ENCODE assay signal across 16 cellular contexts in genomic region chr2:140621963-140622362, GRCh38.
"Had no signal": no experiment of that assay in that cellular context is flagged by ENCODE, and none has a peak within 500 bp of the region (broad histone marks: within the 10 kb centered on the region; RNA-seq: fewer than 3 reads in every experiment).

No MANE protein-coding gene starts in this region.

- H3K36me3 ChIP-seq: MG63 had no signal

- DNase-seq: Karpas-422, Kasumi-1, MG63, MM.1S, MV-4-11, NCI-H1048, NCI-H1092, NCI-H1694, NCI-H1694 treated with DMSO at 0.1 percent for 48 hours, NCI-H187, NCI-H187 treated with DMSO at 0.1 percent for 48 hours, NCI-H2107, NCI-H2171, NCI-H2227 treated with DMSO at 0.1 percent for 48 hours, NCI-H226, NCI-H446 had no signal

- H3K9me3 ChIP-seq: MG63 had no signal

- H3K27me3 ChIP-seq: MG63 had no signal

- H3K4me3 ChIP-seq: MG63 had no signal
